18 cellular contexts compared by ENCODE assay signal in genomic region chr12:19093218-19093617, GRCh38. TPM values are rescaled to one million over a fixed set of nuclear protein-coding genes. Genes with fewer than 3 reads are reported as not detected.
DNase-seq lines count a peak whose midpoint lies in the region; ATAC-seq and TF ChIP-seq lines count a peak whose summit lies in the region.
"Had no signal": no experiment of that assay in that cellular context is flagged by ENCODE, and none has a peak within 500 bp of the region (broad histone marks: within the 10 kb centered on the region; RNA-seq: fewer than 3 reads in every experiment).

No MANE protein-coding gene starts in this region.

- 85 to 96% (median 90%) methylated on average over 3 of the region's 3 CpGs for WGBS in adrenal gland, 4 donors

- no peak for TF ChIP-seq CTCF in fibroblast of pulmonary artery (IDR thresholded peaks at IDR 0.05; ENCODE audit: low read length, missing control alignments)
- TF ChIP-seq CTCF in adrenal gland (IDR thresholded peaks at IDR 0.05): no peak

- H3K4me3 ChIP-seq in fibroblast of pulmonary artery (replicated peaks; ENCODE audit: low read depth, low read length) (no peak overlapping the region), adrenal gland (no peak overlapping the region)
- H3K4me3 ChIP-seq: GM12878, GM23248 had no signal

- no peaks in the 10 kb centered on the region for H3K9me3 ChIP-seq in adrenal gland (replicated peaks in 1 of 3)

- intact Hi-C loops in adrenal gland (cut with DNase I): no loop called here

- no peak for ATAC-seq in GM21390 (IDR thresholded peaks at IDR 0.05; ENCODE audit: unreplicated experiment)
- ATAC-seq: GM12878, Panc1, SK-N-SH treated with all-trans-retinoic acid at 6 μM for 48 hours had no signal

- peak; percentile 15 for DNase-seq in ELR (ENCODE audit: low read depth)
- peak; percentile 16 for DNase-seq in astrocyte of the hippocampus (ENCODE audit: low read depth, low spot score)
- DNase-seq in fibroblast of pulmonary artery (ENCODE audit: low read depth): peak; percentile 18
- DNase-seq in midbrain (lab: John Stamatoyannopoulos, UW): no peak
- no peak for DNase-seq in adrenal gland
- no peak for DNase-seq in DMS 273 treated with DMSO at 0.1 percent for 48 hours (lab: John Stamatoyannopoulos, UW)
- DNase-seq: C1 segment of cervical spinal cord, DMS153, GM23248, Karpas-422, NCI-H1105 treated with DMSO at 0.1 percent for 48 hours, NCI-H187 treated with DMSO at 0.1 percent for 48 hours, NCI-H510A, Right ventricle myocardium superior had no signal

- no peak overlapping the region for H3K27ac ChIP-seq in adrenal gland
- H3K27ac ChIP-seq: GM23248 had no signal

- no peak for TF ChIP-seq POLR2A in adrenal gland (IDR thresholded peaks at IDR 0.05)

- H3K36me3 ChIP-seq in adrenal gland (replicated peaks in 1 of 2): no peaks in the 10 kb centered on the region

- H3K27me3 ChIP-seq in adrenal gland: no peaks in the 10 kb centered on the region

- H3K4me1 ChIP-seq in adrenal gland (replicated peaks in 1 of 2): peaks cover 0 to 6% of the 10 kb centered on the region in 2 donors

RNA-seq across cellular contexts. Expression of gene PLEKHA5, which starts 36.3 kb away (rescaled TPM):
- 100 to 1,000 TPM in 4 of 8 donors, 10 to 100 TPM in 4; 26.1 to 165 (median 99.3) TPM for total RNA-seq in adrenal gland
- 10 to 100 TPM; 32.4 to 60.5 (median 47.5) TPM for polyA plus RNA-seq in adrenal gland

Comparison
In these comparisons a context has a peak if more than half of its experiments do, and no peak if none do; other contexts are left out.
1. DNase-seq: peak in ELR (single experiment), astrocyte of the hippocampus (single experiment) and fibroblast of pulmonary artery (single experiment); none in midbrain (single experiment), adrenal gland (0 of 7) and DMS 273 treated with DMSO at 0.1 percent for 48 hours (single experiment).